Comparison of ENCODE assay signal across 10 cellular contexts in genomic region chr16:2468725-2469398, GRCh38. TPM values are rescaled to one million over a fixed set of nuclear protein-coding genes. Genes with fewer than 3 reads are reported as not detected.
DNase-seq lines count a peak whose midpoint lies in the region; ATAC-seq and TF ChIP-seq lines count a peak whose summit lies in the region.
"Had no signal": no experiment of that assay in that cellular context is flagged by ENCODE, and none has a peak within 500 bp of the region (broad histone marks: within the 10 kb centered on the region; RNA-seq: fewer than 3 reads in every experiment).

No MANE protein-coding gene starts in this region.

- no peaks in the 10 kb centered on the region for H3K9me3 Mint-ChIP-seq in activated naive CD8-positive, alpha-beta T cell treated with anti-CD3 and anti-CD28 coated beads for 36 hours

- H3K4me3 Mint-ChIP-seq in activated naive CD8-positive, alpha-beta T cell treated with anti-CD3 and anti-CD28 coated beads for 36 hours = peak overlapping the region; percentile 52

- no peak for ATAC-seq in foreskin keratinocyte
- ATAC-seq in HG03565 (IDR thresholded peaks at IDR 0.05; ENCODE audit: unreplicated experiment) = no peak
- no peak for ATAC-seq in HG02870 (IDR thresholded peaks at IDR 0.05; ENCODE audit: unreplicated experiment)

- no peaks in the 10 kb centered on the region for H3K9me3 ChIP-seq in muscle layer of colon (ENCODE audit: low read length)

- peaks cover 16% of the 10 kb centered on the region for H3K4me1 Mint-ChIP-seq in activated naive CD8-positive, alpha-beta T cell treated with anti-CD3 and anti-CD28 coated beads for 36 hours

- no peak overlapping the region for H3K9ac ChIP-seq in muscle layer of colon (ENCODE audit: low read length)

- H3K27me3 Mint-ChIP-seq in activated naive CD8-positive, alpha-beta T cell treated with anti-CD3 and anti-CD28 coated beads for 36 hours = peaks cover 41% of the 10 kb centered on the region

- H3K36me3 Mint-ChIP-seq in activated naive CD8-positive, alpha-beta T cell treated with anti-CD3 and anti-CD28 coated beads for 36 hours = no peaks in the 10 kb centered on the region

- peak; percentile 89 for DNase-seq in GM19238 (ENCODE audit: insufficient read length, low spot score)
- peak; percentile 96 for DNase-seq in NCI-H146 (lab: John Stamatoyannopoulos, UW)
- DNase-seq in activated naive CD8-positive, alpha-beta T cell treated with anti-CD3 and anti-CD28 coated beads for 36 hours = no peak
- DNase-seq in foreskin keratinocyte = no peak
- no peak for DNase-seq in GM19240 (ENCODE audit: insufficient read length, low spot score)

- H3K4me3 ChIP-seq in muscle layer of colon (ENCODE audit: low read depth in 1 of 2, low read length in 2 of 2) = no peak overlapping the region
- H3K4me3 ChIP-seq: lung had no signal

- H3K27ac ChIP-seq in muscle layer of colon (ENCODE audit: low read depth, low read length) (peak overlapping the region; percentile 13), foreskin keratinocyte (no peak overlapping the region)

- H3K27me3 ChIP-seq in muscle layer of colon (ENCODE audit: control insufficient read depth in 1 of 2, insufficient read depth in 2 of 2, low read length in 2 of 2) = peaks cover 22 to 59% of the 10 kb centered on the region in 2 donors
- H3K27me3 ChIP-seq in foreskin keratinocyte = peaks cover 48% of the 10 kb centered on the region

- no peak for TF ChIP-seq CTCF in foreskin keratinocyte (conservative IDR thresholded peaks at IDR 0.05)

- H3K27ac Mint-ChIP-seq in activated naive CD8-positive, alpha-beta T cell treated with anti-CD3 and anti-CD28 coated beads for 36 hours = no peak overlapping the region

- H3K4me1 ChIP-seq in muscle layer of colon (ENCODE audit: insufficient read depth, low read length) (peaks cover 9% of the 10 kb centered on the region), foreskin keratinocyte (no peaks in the 10 kb centered on the region)

- H3K36me3 ChIP-seq in muscle layer of colon (ENCODE audit: insufficient read depth, low read length) = no peaks in the 10 kb centered on the region

RNA-seq across cellular contexts. Expression of gene NTN3, which starts 2.2 kb away (rescaled TPM):
- not detected for total RNA-seq in activated naive CD8-positive, alpha-beta T cell treated with anti-CD3 and anti-CD28 coated beads for 36 hours
- total RNA-seq in foreskin keratinocyte = 0.04 and 0.07 TPM in 2 replicates
- polyA plus RNA-seq in foreskin keratinocyte = not detected in 2 replicates
- total RNA-seq: T-helper 1 cell treated with Interleukin-12 subunit alpha and Interleukin-12 subunit beta and Interleukin-4 antibody, amounts not matched to agents 30 ng/mL and 1 ng/mL, for 36 hours had no signal

RNA-seq across cellular contexts. Expression of gene TBC1D24, which starts 6.1 kb away (rescaled TPM):
- total RNA-seq in activated naive CD8-positive, alpha-beta T cell treated with anti-CD3 and anti-CD28 coated beads for 36 hours = 10 to 100 TPM; 21.1 to 23.0 TPM
- total RNA-seq in foreskin keratinocyte = 7.7 and 7.8 TPM in 2 replicates
- 2.5 and 2.9 TPM in 2 replicates for polyA plus RNA-seq in foreskin keratinocyte

RNA-seq across cellular contexts. Expression of gene TEDC2, which starts 9.0 kb away (rescaled TPM):
- total RNA-seq in activated naive CD8-positive, alpha-beta T cell treated with anti-CD3 and anti-CD28 coated beads for 36 hours = 10 to 100 TPM; 24.0 to 26.5 TPM
- 17.7 and 19.8 TPM in 2 replicates for total RNA-seq in foreskin keratinocyte
- polyA plus RNA-seq in foreskin keratinocyte = 21.6 and 22.6 TPM in 2 replicates

RNA-seq across cellular contexts. Expression of gene CCNF, which starts 39.6 kb away (rescaled TPM):
- 10 to 100 TPM; 38.3 to 38.8 TPM for total RNA-seq in activated naive CD8-positive, alpha-beta T cell treated with anti-CD3 and anti-CD28 coated beads for 36 hours
- 29.1 and 35.7 TPM in 2 replicates for total RNA-seq in foreskin keratinocyte
- 11.5 and 15.6 TPM in 2 replicates for polyA plus RNA-seq in foreskin keratinocyte

RNA-seq across cellular contexts. Expression of gene ATP6V0C, which starts 44.9 kb away (rescaled TPM):
- 100 to 1,000 TPM; 124 to 125 TPM for total RNA-seq in activated naive CD8-positive, alpha-beta T cell treated with anti-CD3 and anti-CD28 coated beads for 36 hours
- 69.8 and 73.3 TPM in 2 replicates for total RNA-seq in foreskin keratinocyte
- polyA plus RNA-seq in foreskin keratinocyte = 213 and 228 TPM in 2 replicates

Comparison
In these comparisons a context has a peak if more than half of its experiments do, and no peak if none do; other contexts are left out.
1. DNase-seq: peak in GM19238 (single experiment) and NCI-H146 (single experiment); none in activated naive CD8-positive, alpha-beta T cell treated with anti-CD3 and anti-CD28 coated beads for 36 hours (single experiment), foreskin keratinocyte (0 of 2) and GM19240 (single experiment).